18 cellular contexts compared by ENCODE assay signal in the genomic region with DNA sequence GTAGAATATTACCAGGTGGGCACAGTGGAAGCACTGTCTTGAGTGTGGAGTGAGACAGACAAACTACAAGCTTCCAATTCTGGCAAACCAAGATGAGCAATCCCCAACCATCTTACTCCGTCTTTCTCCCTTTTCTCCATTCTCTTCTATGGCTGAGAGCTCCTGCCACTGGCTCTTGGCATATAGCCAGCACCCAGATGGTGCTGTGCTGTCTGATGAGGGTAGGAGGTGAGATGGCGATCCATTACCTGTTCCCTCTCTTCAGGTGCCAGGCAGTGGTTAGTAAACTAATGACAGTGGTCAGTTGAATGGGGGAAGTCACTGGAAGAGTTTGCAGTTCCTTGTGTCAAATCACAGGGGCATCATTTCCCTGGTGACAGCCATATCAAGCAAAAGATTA.
DNase-seq lines count a peak whose midpoint lies in the region; ATAC-seq, FAIRE-seq and TF ChIP-seq lines count a peak whose summit lies in the region.
"Had no signal": no experiment of that assay in that cellular context is flagged by ENCODE, and none has a peak within 500 bp of the region (broad histone marks: within the 10 kb centered on the region; RNA-seq: fewer than 3 reads in every experiment).

No MANE protein-coding gene starts in this region.

- H3K4me1 ChIP-seq in heart left ventricle = peaks cover 15 to 45% (median 35%) of the 10 kb centered on the region in 12 donors
- H3K4me1 ChIP-seq in upper lobe of right lung = peaks cover 35% of the 10 kb centered on the region

- intact Hi-C loops in heart left ventricle (cut with DNase I) (loop anchor here in 6 of 10 donors (5.0 to 10.0 kb wide), 5 partner anchors 61 to 289 kb away; a partner anchor contains a TSS), Right ventricle myocardium inferior (cut with DNase I) (loop anchor here (5.0 kb wide), 1 partner anchor 109 kb away; a partner anchor contains a TSS), MCF 10A (cut with micrococcal nuclease) (no loop called here), upper lobe of right lung (cut with DNase I) (no loop called here)

- CTCF ChIA-PET in MCF 10A (lab: Yijun Ruan, JAX) = no interaction called here

- TF ChIP-seq CTCF in heart left ventricle (IDR thresholded peaks at IDR 0.05) (no peak), MCF 10A (IDR thresholded peaks at IDR 0.05; ENCODE audit: unreplicated experiment) (no peak), upper lobe of right lung (IDR thresholded peaks at IDR 0.05) (no peak)

- H3K27me3 ChIP-seq in heart left ventricle (no peaks in the 10 kb centered on the region), upper lobe of right lung (no peaks in the 10 kb centered on the region)
- H3K27me3 ChIP-seq: brain microvascular endothelial cell had no signal

- H3K27ac ChIP-seq in heart left ventricle = peak overlapping the region in 10 of 12 donors; percentile 1 to 72 (median 66)
- peak overlapping the region; percentile 78 for H3K27ac ChIP-seq in upper lobe of right lung
- H3K27ac ChIP-seq: brain microvascular endothelial cell, KMS-11, SK-N-MC had no signal

- H3K27me3 Mint-ChIP-seq in MCF 10A (ENCODE audit: insufficient read depth, unreplicated experiment) = no peaks in the 10 kb centered on the region

- no peak for FAIRE-seq in RCC 7860 (lab: Jason Lieb, UNC)

- no peak overlapping the region for H3K4me3 Mint-ChIP-seq in MCF 10A (ENCODE audit: unreplicated experiment)
- H3K4me3 Mint-ChIP-seq: activated naive CD4-positive, alpha-beta T cell treated with anti-CD3 and anti-CD28 coated beads, Interleukin-2, amount 10 ng/mL, durations not matched to agents 7 days and 5 days; effector memory CD8-positive, alpha-beta T cell; GM23338 had no signal

- no peaks in the 10 kb centered on the region for H3K9me3 Mint-ChIP-seq in MCF 10A (ENCODE audit: unreplicated experiment)
- H3K9me3 Mint-ChIP-seq: activated naive CD4-positive, alpha-beta T cell treated with anti-CD3 and anti-CD28 coated beads, Interleukin-2, amount 10 ng/mL, durations not matched to agents 7 days and 5 days; effector memory CD8-positive, alpha-beta T cell; GM23338 had no signal

- POLR2A ChIA-PET in MCF 10A (lab: Yijun Ruan, JAX) = interaction anchor here (0.6 to 2.1 kb wide), 5 partner anchors 9 to 462 kb away, joined by 3 to 7 read pairs (median 4); no protein-coding TSS in a partner anchor

- ATAC-seq in heart left ventricle (no peak), Right ventricle myocardium inferior (no peak), upper lobe of right lung (peak; percentile 11)
- ATAC-seq: effector memory CD8-positive, alpha-beta T cell; GM23338 had no signal

- H3K4me3 ChIP-seq in heart left ventricle = no peak overlapping the region
- no peak overlapping the region for H3K4me3 ChIP-seq in upper lobe of right lung
- H3K4me3 ChIP-seq: GM23338, SK-N-MC had no signal

- TF ChIP-seq POLR2A in heart left ventricle (IDR thresholded peaks at IDR 0.05) = no peak

- H3K27ac Mint-ChIP-seq in MCF 10A (ENCODE audit: low read depth, unreplicated experiment) = peak overlapping the region; percentile 44
- H3K27ac Mint-ChIP-seq: activated naive CD4-positive, alpha-beta T cell treated with anti-CD3 and anti-CD28 coated beads, Interleukin-2, amount 10 ng/mL, durations not matched to agents 7 days and 5 days; effector memory CD8-positive, alpha-beta T cell; GM23338 had no signal

- H3K4me1 Mint-ChIP-seq in MCF 10A (ENCODE audit: insufficient read depth, unreplicated experiment) = peaks cover 53% of the 10 kb centered on the region

- BruUV-seq in MCF 10A (replicated peaks; lab: Mats Ljungman, UMichigan) = no TSS peak

- H3K9me3 ChIP-seq in heart left ventricle (peaks cover 0 to 9% (median 0%) of the 10 kb centered on the region in 12 donors), upper lobe of right lung (no peaks in the 10 kb centered on the region)

- H3K36me3 ChIP-seq in heart left ventricle (peaks cover 0 to 24% (median 15%) of the 10 kb centered on the region in 9 donors), upper lobe of right lung (peaks cover 17% of the 10 kb centered on the region)

- DNase-seq in heart left ventricle (no peak), Right ventricle myocardium inferior (ENCODE audit: missing footprints) (no peak), NCI-H1694 treated with DMSO at 0.1 percent for 48 hours (lab: John Stamatoyannopoulos, UW) (peak; percentile 33), MCF 10A (ENCODE audit: unreplicated experiment) (peak; percentile 40), upper lobe of right lung (no peak), RCC 7860 (ENCODE audit: low spot score) (no peak), iPS-NIHi7 (ENCODE audit: extremely low spot score) (no peak), AG20443 (ENCODE audit: low spot score) (no peak)
- DNase-seq: activated naive CD4-positive, alpha-beta T cell treated with anti-CD3 and anti-CD28 coated beads, Interleukin-2, amount 10 ng/mL, durations not matched to agents 7 days and 5 days; brain microvascular endothelial cell; effector memory CD8-positive, alpha-beta T cell; foreskin melanocyte; GDM1; kidney glomerular epithelial cell; NK-92 treated with Interleukin-12 subunit alpha and Interleukin-12 subunit beta, amount 100 ng/mL, for 24 hours had no signal

- 86 to 98% (median 95%) methylated on average over 2 of the region's 2 CpGs for WGBS in heart left ventricle, 4 donors

- H3K36me3 Mint-ChIP-seq in MCF 10A (ENCODE audit: insufficient read depth, unreplicated experiment) = peaks cover 69% of the 10 kb centered on the region
- H3K36me3 Mint-ChIP-seq: activated naive CD4-positive, alpha-beta T cell treated with anti-CD3 and anti-CD28 coated beads, Interleukin-2, amount 10 ng/mL, durations not matched to agents 7 days and 5 days had no signal

Comparison
In these comparisons a context has a peak if more than half of its experiments do, and no peak if none do; other contexts are left out.
1. DNase-seq: peak in NCI-H1694 treated with DMSO at 0.1 percent for 48 hours (single experiment) and MCF 10A (single experiment); none in heart left ventricle (0 of 5), Right ventricle myocardium inferior (single experiment), upper lobe of right lung (single experiment), RCC 7860 (single experiment), iPS-NIHi7 (single experiment) and AG20443 (single experiment).
2. intact Hi-C loops: an anchor here in heart left ventricle (5.0 to 10.0 kb wide) and Right ventricle myocardium inferior (5.0 kb wide); none called in MCF 10A and upper lobe of right lung.